In genomic region chr9:94638335-94639044, GRCh38 we compare ENCODE assay signal across 9 cellular contexts. TPM values are rescaled to one million over a fixed set of nuclear protein-coding genes. Genes with fewer than 3 reads are reported as not detected.
DNase-seq lines count a peak whose midpoint lies in the region; ATAC-seq and TF ChIP-seq lines count a peak whose summit lies in the region.
"Had no signal": no experiment of that assay in that cellular context is flagged by ENCODE, and none has a peak within 500 bp of the region (broad histone marks: within the 10 kb centered on the region; RNA-seq: fewer than 3 reads in every experiment).

No MANE protein-coding gene starts in this region.

- WGBS in lung, 2 donors = 46% methylated on average over 16 of the region's 16 CpGs
- 25 to 57% (median 32%) methylated on average over 14 to 16 of the region's 16 CpGs for WGBS in stomach, 5 donors

- H3K4me1 ChIP-seq in lung (ENCODE audit: control insufficient read depth in 2 of 2, insufficient read depth in 2 of 2, low read length in 2 of 2) (peaks cover 0 to 10% of the 10 kb centered on the region in 2 donors), stomach (peaks cover 0 to 37% (median 29%) of the 10 kb centered on the region in 4 donors), HAP-1 (no peaks in the 10 kb centered on the region)

- peak overlapping the region in 1 of 2 donors; percentile 83 for H3K27ac ChIP-seq in lung (ENCODE audit: low read depth in 1 of 2, low read length in 1 of 2)
- H3K27ac ChIP-seq in stomach = peak overlapping the region; percentile 78 to 89 (median 84)

- peak overlapping the region; percentile 63 for H3K27ac Mint-ChIP-seq in activated CD4-positive, alpha-beta T cell treated with anti-CD3 and anti-CD28 coated beads, Interleukin-2, amount 10 ng/mL, durations not matched to agents 7 days and 5 days
- H3K27ac Mint-ChIP-seq in activated naive CD8-positive, alpha-beta T cell treated with anti-CD3 and anti-CD28 coated beads, Interleukin-2, amount 10 ng/mL, durations not matched to agents 7 days and 5 days = peak overlapping the region; percentile 42

- TF ChIP-seq EP300 in stomach (IDR thresholded peaks at IDR 0.05) = no peak

- no peaks in the 10 kb centered on the region for H3K9me3 Mint-ChIP-seq in activated CD4-positive, alpha-beta T cell treated with anti-CD3 and anti-CD28 coated beads, Interleukin-2, amount 10 ng/mL, durations not matched to agents 7 days and 5 days
- H3K9me3 Mint-ChIP-seq in activated naive CD8-positive, alpha-beta T cell treated with anti-CD3 and anti-CD28 coated beads, Interleukin-2, amount 10 ng/mL, durations not matched to agents 7 days and 5 days = no peaks in the 10 kb centered on the region

- peak overlapping the region; percentile 77 for H3K4me3 Mint-ChIP-seq in activated CD4-positive, alpha-beta T cell treated with anti-CD3 and anti-CD28 coated beads, Interleukin-2, amount 10 ng/mL, durations not matched to agents 7 days and 5 days
- H3K4me3 Mint-ChIP-seq in activated naive CD8-positive, alpha-beta T cell treated with anti-CD3 and anti-CD28 coated beads, Interleukin-2, amount 10 ng/mL, durations not matched to agents 7 days and 5 days = peak overlapping the region; percentile 97

- H3K9me3 ChIP-seq in lung (ENCODE audit: control insufficient read depth in 2 of 2, insufficient read depth in 1 of 2, low read length in 1 of 2) = peaks cover 0 to 2% of the 10 kb centered on the region in 2 donors
- no peaks in the 10 kb centered on the region for H3K9me3 ChIP-seq in stomach
- no peaks in the 10 kb centered on the region for H3K9me3 ChIP-seq in HAP-1

- no peak for DNase-seq in activated CD4-positive, alpha-beta T cell treated with anti-CD3 and anti-CD28 coated beads, Interleukin-2, amount 10 ng/mL, durations not matched to agents 7 days and 5 days
- DNase-seq in activated CD4-positive, alpha-beta T cell treated with anti-CD3 and anti-CD28 coated beads, Interleukin-2, amount 50 U/mL, for 48 hours = no peak
- no peak for DNase-seq in activated naive CD8-positive, alpha-beta T cell treated with anti-CD3 and anti-CD28 coated beads, Interleukin-2, amount 10 ng/mL, durations not matched to agents 7 days and 5 days
- DNase-seq in lung (ENCODE audit: low spot score) (no peak), stomach (peak; percentile 47), NCI-H2081 treated with DMSO at 0.1 percent for 48 hours (lab: John Stamatoyannopoulos, UW) (no peak), HAP-1 (ENCODE audit: low spot score in 2 of 2) (no peak)

- no peak for ATAC-seq in activated naive CD8-positive, alpha-beta T cell treated with anti-CD3 and anti-CD28 coated beads, Interleukin-2, amount 10 ng/mL, durations not matched to agents 7 days and 5 days (ENCODE audit: low read depth)
- ATAC-seq in lung (ENCODE audit: insufficient read depth, low FRiP score) = no peak
- ATAC-seq in HG03135 (IDR thresholded peaks at IDR 0.05; ENCODE audit: unreplicated experiment) = no peak
- ATAC-seq: SK-N-SH treated with all-trans-retinoic acid at 6 μM for 48 hours had no signal

- H3K27me3 ChIP-seq in lung (ENCODE audit: control insufficient read depth, insufficient read depth) = no peaks in the 10 kb centered on the region
- peaks cover 0 to 8% (median 0%) of the 10 kb centered on the region in 3 donors for H3K27me3 ChIP-seq in stomach
- H3K27me3 ChIP-seq in HAP-1 (ENCODE audit: low read depth) = no peaks in the 10 kb centered on the region

- H3K4me1 Mint-ChIP-seq in activated CD4-positive, alpha-beta T cell treated with anti-CD3 and anti-CD28 coated beads, Interleukin-2, amount 10 ng/mL, durations not matched to agents 7 days and 5 days = peaks cover 19% of the 10 kb centered on the region
- H3K4me1 Mint-ChIP-seq in activated naive CD8-positive, alpha-beta T cell treated with anti-CD3 and anti-CD28 coated beads, Interleukin-2, amount 10 ng/mL, durations not matched to agents 7 days and 5 days = peaks cover 12% of the 10 kb centered on the region

- TF ChIP-seq CTCF in lung (IDR thresholded peaks at IDR 0.05; ENCODE audit: control extremely low read depth, extremely low read depth) (no peak), stomach (IDR thresholded peaks at IDR 0.05) (no peak)

- in situ Hi-C loops in HAP-1 (cut with MboI; ENCODE audit: low sequenced_read_pairs) = no loop called here

- H3K36me3 Mint-ChIP-seq in activated CD4-positive, alpha-beta T cell treated with anti-CD3 and anti-CD28 coated beads, Interleukin-2, amount 10 ng/mL, durations not matched to agents 7 days and 5 days (ENCODE audit: low read depth) = peaks cover 3% of the 10 kb centered on the region
- no peaks in the 10 kb centered on the region for H3K36me3 Mint-ChIP-seq in activated naive CD8-positive, alpha-beta T cell treated with anti-CD3 and anti-CD28 coated beads, Interleukin-2, amount 10 ng/mL, durations not matched to agents 7 days and 5 days

- intact Hi-C loops in stomach (cut with DNase I; ENCODE audit: low total_unique reads) = no loop called here

- CTCF ChIA-PET in activated CD4-positive, alpha-beta T cell treated with anti-CD3 and anti-CD28 coated beads, Interleukin-2, amount 10 ng/mL, durations not matched to agents 7 days and 5 days (lab: Charles Lee) = interaction anchor here (0.6 kb wide), 1 partner anchor 69 kb away, joined by 3 read pairs; no protein-coding TSS in a partner anchor

- peak overlapping the region; percentile 54 for H3K4me3 ChIP-seq in lung
- peak overlapping the region; percentile 58 to 76 (median 62) for H3K4me3 ChIP-seq in stomach
- no peak overlapping the region for H3K4me3 ChIP-seq in HAP-1

- no peak for TF ChIP-seq POLR2A in stomach (IDR thresholded peaks at IDR 0.05)

- POLR2A ChIA-PET in activated CD4-positive, alpha-beta T cell treated with anti-CD3 and anti-CD28 coated beads, Interleukin-2, amount 10 ng/mL, durations not matched to agents 7 days and 5 days (lab: Charles Lee) = no interaction called here
- POLR2A ChIA-PET in activated naive CD8-positive, alpha-beta T cell treated with anti-CD3 and anti-CD28 coated beads, Interleukin-2, amount 10 ng/mL, durations not matched to agents 7 days and 5 days (lab: Charles Lee) = no interaction called here

- H3K27me3 Mint-ChIP-seq in activated CD4-positive, alpha-beta T cell treated with anti-CD3 and anti-CD28 coated beads, Interleukin-2, amount 10 ng/mL, durations not matched to agents 7 days and 5 days = peaks cover 32% of the 10 kb centered on the region
- peaks cover 21% of the 10 kb centered on the region for H3K27me3 Mint-ChIP-seq in activated naive CD8-positive, alpha-beta T cell treated with anti-CD3 and anti-CD28 coated beads, Interleukin-2, amount 10 ng/mL, durations not matched to agents 7 days and 5 days

- H3K36me3 ChIP-seq in lung (ENCODE audit: control insufficient read depth in 2 of 2, insufficient read depth in 2 of 2, low read length in 2 of 2) = no peaks in the 10 kb centered on the region
- no peaks in the 10 kb centered on the region for H3K36me3 ChIP-seq in stomach
- no peaks in the 10 kb centered on the region for H3K36me3 ChIP-seq in HAP-1 (replicated peaks)

RNA-seq across cellular contexts. Expression of gene FBP1, which starts 0.8 kb away (rescaled TPM):
- total RNA-seq in activated CD4-positive, alpha-beta T cell treated with anti-CD3 and anti-CD28 coated beads, Interleukin-2, amount 10 ng/mL, durations not matched to agents 7 days and 5 days = under 1 TPM; 0.27 to 0.40 TPM
- 1 to 10 TPM; 2.1 to 2.7 TPM for total RNA-seq in activated naive CD8-positive, alpha-beta T cell treated with anti-CD3 and anti-CD28 coated beads, Interleukin-2, amount 10 ng/mL, durations not matched to agents 7 days and 5 days
- total RNA-seq in lung = 100 to 1,000 TPM in 1 of 2 donors, 10 to 100 TPM in 1; 17.1 to 238 TPM
- polyA plus RNA-seq in lung = 100 to 1,000 TPM in 1 of 2 donors, 10 to 100 TPM in 1; 69.3 to 259 TPM
- total RNA-seq in stomach = 10 to 100 TPM; 10.7 to 89.1 (median 35.1) TPM
- 100 to 1,000 TPM in 1 of 3 donors, 10 to 100 TPM in 2; 48.1 to 122 (median 61.4) TPM for polyA plus RNA-seq in stomach

RNA-seq across cellular contexts. Expression of gene FBP2, which starts 44.9 kb away (rescaled TPM):
- total RNA-seq in activated CD4-positive, alpha-beta T cell treated with anti-CD3 and anti-CD28 coated beads, Interleukin-2, amount 10 ng/mL, durations not matched to agents 7 days and 5 days = not detected
- total RNA-seq in activated naive CD8-positive, alpha-beta T cell treated with anti-CD3 and anti-CD28 coated beads, Interleukin-2, amount 10 ng/mL, durations not matched to agents 7 days and 5 days = not detected
- total RNA-seq in lung (under 1 TPM in 1 of 2 donors, not detected in 1; 0.88 TPM), stomach (10 to 100 TPM in 4 of 5 donors, not detected in 1; 15.6 to 86.4 (median 34.7) TPM)
- polyA plus RNA-seq in lung (under 1 TPM in 1 of 2 donors, not detected in 1; 0.02 TPM), stomach (10 to 100 TPM; 17.8 to 45.8 (median 22.0) TPM)
